10 cellular contexts compared by ENCODE assay signal in genomic region chr1:89873757-89874156, GRCh38. TPM values are rescaled to one million over a fixed set of nuclear protein-coding genes. Genes with fewer than 3 reads are reported as not detected.
DNase-seq lines count a peak whose midpoint lies in the region; ATAC-seq and TF ChIP-seq lines count a peak whose summit lies in the region.
"Had no signal": no experiment of that assay in that cellular context is flagged by ENCODE, and none has a peak within 500 bp of the region (broad histone marks: within the 10 kb centered on the region; RNA-seq: fewer than 3 reads in every experiment).

No MANE protein-coding gene starts in this region.

- H3K4me3 ChIP-seq in PC-9 (no peak overlapping the region), mucosa of descending colon (no peak overlapping the region)

- H3K36me3 ChIP-seq in PC-9 (ENCODE audit: low read depth) = peaks cover 91% of the 10 kb centered on the region
- no peaks in the 10 kb centered on the region for H3K36me3 ChIP-seq in mucosa of descending colon (ENCODE audit: low read depth)

- H3K27me3 ChIP-seq in PC-9 (ENCODE audit: insufficient read depth, low read depth) = no peaks in the 10 kb centered on the region

- CTCF ChIA-PET in PC-9 (lab: Charles Lee) = no interaction called here

- no peak overlapping the region for H3K4me3 Mint-ChIP-seq in endothelial cell (ENCODE audit: unreplicated experiment)
- no peak overlapping the region for H3K4me3 Mint-ChIP-seq in stimulated activated naive CD8-positive, alpha-beta T cell treated with anti-CD3 and anti-CD28 coated beads, Interleukin-15, amount 100 ng/mL, for 72 hours

- intact Hi-C loops in PC-9 (cut with micrococcal nuclease; ENCODE audit: unreplicated experiment) = loop anchor here (1.0 kb wide), 1 partner anchor 65 kb away; no protein-coding TSS in a partner anchor
- intact Hi-C loops in mucosa of descending colon (cut with DNase I, micrococcal nuclease) = no loop called here

- H3K9me3 ChIP-seq in PC-9 (ENCODE audit: insufficient read depth, low read depth) = no peaks in the 10 kb centered on the region
- no peaks in the 10 kb centered on the region for H3K9me3 ChIP-seq in mucosa of descending colon

- H3K4me1 ChIP-seq in PC-9 (replicated peaks; ENCODE audit: insufficient read depth) = peaks cover 16% of the 10 kb centered on the region
- no peaks in the 10 kb centered on the region for H3K4me1 ChIP-seq in mucosa of descending colon (ENCODE audit: low read depth)

- H2AFZ ChIP-seq in PC-9 = no peak overlapping the region

- DNase-seq in Daoy (ENCODE audit: low read depth) (peak; percentile 51), PC-9 (peak in 1 of 2 experiments; percentile 79), endothelial cell (ENCODE audit: low spot score) (no peak), mucosa of descending colon (no peak), HuH-7.5 (ENCODE audit: low spot score) (no peak)
- no peak for DNase-seq in stimulated activated CD4-positive, alpha-beta T cell treated with anti-CD3 and anti-CD28 coated beads, Interleukin-15, amount 100 ng/mL, for 24 hours
- no peak for DNase-seq in stimulated activated naive CD8-positive, alpha-beta T cell treated with anti-CD3 and anti-CD28 coated beads, Interleukin-15, amount 100 ng/mL, for 72 hours
- DNase-seq: effector CD8-positive, alpha-beta T cell; NCI-H2227 treated with DMSO at 0.1 percent for 48 hours had no signal

- TF ChIP-seq CTCF in PC-9 (conservative IDR thresholded peaks at IDR 0.05) = no peak
- TF ChIP-seq CTCF in endothelial cell (IDR thresholded peaks at IDR 0.05; ENCODE audit: unreplicated experiment) = no peak
- no peak for TF ChIP-seq CTCF in mucosa of descending colon (IDR thresholded peaks at IDR 0.05)

- H3K27me3 Mint-ChIP-seq in endothelial cell (ENCODE audit: unreplicated experiment) = peaks cover 3% of the 10 kb centered on the region
- no peaks in the 10 kb centered on the region for H3K27me3 Mint-ChIP-seq in stimulated activated naive CD8-positive, alpha-beta T cell treated with anti-CD3 and anti-CD28 coated beads, Interleukin-15, amount 100 ng/mL, for 72 hours

- ATAC-seq in mucosa of descending colon (peak; percentile 53), HG02870 (IDR thresholded peaks at IDR 0.05; ENCODE audit: unreplicated experiment) (no peak)
- ATAC-seq in stimulated activated naive CD8-positive, alpha-beta T cell treated with anti-CD3 and anti-CD28 coated beads, Interleukin-15, amount 100 ng/mL, for 72 hours = no peak

- peaks cover 31% of the 10 kb centered on the region for H3K4me1 Mint-ChIP-seq in endothelial cell (ENCODE audit: unreplicated experiment)
- H3K4me1 Mint-ChIP-seq in stimulated activated naive CD8-positive, alpha-beta T cell treated with anti-CD3 and anti-CD28 coated beads, Interleukin-15, amount 100 ng/mL, for 72 hours = peaks cover 49% of the 10 kb centered on the region

- H3K9me2 ChIP-seq in PC-9 (ENCODE audit: insufficient read depth) = peaks cover 3% of the 10 kb centered on the region; the same call in 1 of the 2 replicates

- peaks cover 3% of the 10 kb centered on the region for H3F3A ChIP-seq in PC-9 (ENCODE audit: insufficient read depth, low read depth)

- POLR2A ChIA-PET in PC-9 (lab: Charles Lee; ENCODE audit: unreplicated experiment) = interaction anchor here (0.6 to 0.7 kb wide), 2 partner anchors 9 to 587 kb away, joined by 3 to 7 read pairs; no protein-coding TSS in a partner anchor

- no peaks in the 10 kb centered on the region for H4K20me1 ChIP-seq in PC-9 (ENCODE audit: insufficient read depth)

- H3K9me3 Mint-ChIP-seq in endothelial cell (ENCODE audit: unreplicated experiment) = no peaks in the 10 kb centered on the region
- H3K9me3 Mint-ChIP-seq in stimulated activated naive CD8-positive, alpha-beta T cell treated with anti-CD3 and anti-CD28 coated beads, Interleukin-15, amount 100 ng/mL, for 72 hours = peaks cover 7% of the 10 kb centered on the region in 2 donors

- H3K4me2 ChIP-seq in PC-9 = no peak overlapping the region

- H3K27ac ChIP-seq in PC-9 = peak overlapping the region; percentile 3; the same call in 1 of the 2 replicates

- peaks cover 7% of the 10 kb centered on the region for H3K36me3 Mint-ChIP-seq in endothelial cell (ENCODE audit: low read depth, unreplicated experiment)

- H3K79me2 ChIP-seq in PC-9 (ENCODE audit: low read depth) = peaks cover 100% of the 10 kb centered on the region

- no TSS peak for BruUV-seq in PC-9 (replicated peaks; lab: Mats Ljungman, UMichigan)

- H3K27ac Mint-ChIP-seq in endothelial cell (ENCODE audit: unreplicated experiment) = peak overlapping the region; percentile 68
- no peak overlapping the region for H3K27ac Mint-ChIP-seq in stimulated activated naive CD8-positive, alpha-beta T cell treated with anti-CD3 and anti-CD28 coated beads, Interleukin-15, amount 100 ng/mL, for 72 hours

RNA-seq across cellular contexts. Expression of gene LRRC8D, which starts 52.9 kb away (rescaled TPM):
- total RNA-seq in Daoy (2014; rRNA removed; shearing (Covaris generic)) = 36.2 and 46.0 TPM in 2 replicates
- total RNA-seq in PC-9 (2021) (71.9 and 75.9 TPM in 2 replicates), endothelial cell (ENCODE audit: unreplicated experiment) (33.9 TPM), mucosa of descending colon (10 to 100 TPM; 22.8 to 43.3 (median 39.6) TPM)
